In genomic region chr13:38880397-38880796, GRCh38 we compare ENCODE assay signal across 18 cellular contexts.
A peak's percentile ranks its signal among the peaks of the same experiment; 100 is the strongest.
DNase-seq lines count a peak whose midpoint lies in the region; ATAC-seq lines count a peak whose summit lies in the region.
"Had no signal": no experiment of that assay in that cellular context is flagged by ENCODE, and none has a peak within 500 bp of the region (broad histone marks: within the 10 kb centered on the region; RNA-seq: fewer than 3 reads in every experiment).

No MANE protein-coding gene starts in this region.

- no CpG with 5 or more reads among the region's 5 CpGs for WGBS in neuronal stem cell (ENCODE audit: extremely low coverage in 2 of 2, insufficient read length in 2 of 2, insufficient replicate concordance in 1 of 2), 2 donors

- H3K4me3 ChIP-seq in neuronal stem cell (ENCODE audit: low read length in 2 of 2): no peak overlapping the region
- H3K4me3 ChIP-seq: BLaER1, HAP-1 had no signal

- H2BK12ac ChIP-seq in neuronal stem cell (ENCODE audit: low read length): no peak overlapping the region

- H3K36me3 ChIP-seq in neuronal stem cell (replicated peaks in 1 of 2; ENCODE audit: control insufficient read depth in 2 of 2, insufficient read depth in 2 of 2, low read length in 2 of 2): peaks cover 0 to 5% of the 10 kb centered on the region in 2 donors
- H3K36me3 ChIP-seq: BLaER1, HAP-1 had no signal

- no peak overlapping the region for H2BK15ac ChIP-seq in neuronal stem cell (ENCODE audit: low read length)

- peak; percentile 1 for DNase-seq in NCI-H2171 treated with DMSO at 0.1 percent for 48 hours (lab: John Stamatoyannopoulos, UW)
- no peak for DNase-seq in NCI-H2171 (lab: John Stamatoyannopoulos, UW)
- DNase-seq in NCI-H82 treated with DMSO at 0.1 percent for 48 hours (lab: John Stamatoyannopoulos, UW; ENCODE audit: unreplicated experiment): peak; percentile 10
- no peak for DNase-seq in neuronal stem cell (ENCODE audit: low spot score)
- DNase-seq in activated effector memory CD4-positive, alpha-beta T cell treated with Interleukin-2 at 50 U/mL for 16 hours: no peak
- no peak for DNase-seq in dedifferentiated amniotic fluid mesenchymal stem cell (ENCODE audit: extremely low spot score)
- DNase-seq in T-helper 17 cell: no peak
- DNase-seq in activated CD8-positive, alpha-beta memory T cell treated with anti-CD3 and anti-CD28 coated beads, Interleukin-2, amount 50 U/mL, for 48 hours: no peak
- DNase-seq: AML-193; Caco-2; CD8-positive, alpha-beta memory T cell; DMS53; GF-D8; GOT3 had no signal

- H3K4me2 ChIP-seq in neuronal stem cell (ENCODE audit: insufficient read depth, low read length, poor library complexity, severe bottlenecking): no peak overlapping the region
- H3K4me2 ChIP-seq: BLaER1 had no signal

- no peak overlapping the region for H3K4ac ChIP-seq in neuronal stem cell (ENCODE audit: low read length)

- H3K27me3 Mint-ChIP-seq in T-helper 17 cell: peaks cover 21% of the 10 kb centered on the region

- no peak overlapping the region for H2BK120ac ChIP-seq in neuronal stem cell (ENCODE audit: low read depth, low read length)

- H3K9me3 ChIP-seq in neuronal stem cell (replicated peaks in 1 of 2; ENCODE audit: control insufficient read depth in 2 of 2, insufficient read depth in 1 of 2, low read depth in 1 of 2, low read length in 2 of 2) (peaks cover 0 to 2% of the 10 kb centered on the region in 2 donors), T-helper 17 cell (ENCODE audit: control insufficient read depth, low read length, poor library complexity, severe bottlenecking) (no peaks in the 10 kb centered on the region)
- H3K9me3 ChIP-seq: BLaER1, Caco-2, HAP-1 had no signal

- H3K9ac ChIP-seq in neuronal stem cell (ENCODE audit: low read depth, low read length, poor library complexity): no peak overlapping the region
- H3K9ac ChIP-seq: BLaER1 had no signal

- no peaks in the 10 kb centered on the region for H3K79me1 ChIP-seq in neuronal stem cell (ENCODE audit: low read depth, low read length)

- no peak overlapping the region for H2BK5ac ChIP-seq in neuronal stem cell (ENCODE audit: low read length)

- H3K4me3 Mint-ChIP-seq in T-helper 17 cell: no peak overlapping the region
- H3K4me3 Mint-ChIP-seq: CD8-positive, alpha-beta memory T cell had no signal

- H3K27ac ChIP-seq in neuronal stem cell (replicated peaks; ENCODE audit: low read length): no peak overlapping the region
- H3K27ac ChIP-seq: 22Rv1, BLaER1 had no signal

- no peak overlapping the region for H3K14ac ChIP-seq in neuronal stem cell (ENCODE audit: low read length)

- no peak overlapping the region for H4K8ac ChIP-seq in neuronal stem cell (ENCODE audit: low read depth, low read length)

- peak overlapping the region; percentile 3 for H3K18ac ChIP-seq in neuronal stem cell (ENCODE audit: low read length)

- no peaks in the 10 kb centered on the region for H3K4me1 Mint-ChIP-seq in T-helper 17 cell
- H3K4me1 Mint-ChIP-seq: CD8-positive, alpha-beta memory T cell had no signal

- no peak overlapping the region for H4K91ac ChIP-seq in neuronal stem cell (ENCODE audit: low read depth, low read length, poor library complexity)

- H3K27ac Mint-ChIP-seq in T-helper 17 cell: no peak overlapping the region
- H3K27ac Mint-ChIP-seq: CD8-positive, alpha-beta memory T cell had no signal

- H3K23ac ChIP-seq in neuronal stem cell (ENCODE audit: low read depth, low read length, poor library complexity): peak overlapping the region; percentile 69

- H3K27me3 ChIP-seq in neuronal stem cell (ENCODE audit: control insufficient read depth in 3 of 3, insufficient read depth in 3 of 3, low read depth in 1 of 3, low read length in 3 of 3): peaks cover 0 to 3% (median 0%) of the 10 kb centered on the region in 3 experiments
- H3K27me3 ChIP-seq: BLaER1 had no signal

- peak overlapping the region; percentile 32 for H2AK5ac ChIP-seq in neuronal stem cell (ENCODE audit: low read depth, low read length)

- H3K4me1 ChIP-seq in neuronal stem cell (ENCODE audit: control insufficient read depth in 2 of 2, insufficient read depth in 1 of 2, low read depth in 1 of 2, low read length in 2 of 2): peaks cover 0 to 9% of the 10 kb centered on the region in 2 donors

- no peak overlapping the region for H2AFZ ChIP-seq in neuronal stem cell (ENCODE audit: low read length)

- H3K36me3 Mint-ChIP-seq in T-helper 17 cell (ENCODE audit: low read depth): no peaks in the 10 kb centered on the region

- ATAC-seq in T-helper 17 cell: no peak
- ATAC-seq: HepG2 had no signal

Comparison
In these comparisons a context has a peak if more than half of its experiments do, and no peak if none do; other contexts are left out.
1. DNase-seq: peak in NCI-H2171 treated with DMSO at 0.1 percent for 48 hours (single experiment) and NCI-H82 treated with DMSO at 0.1 percent for 48 hours (single experiment); none in NCI-H2171 (single experiment), neuronal stem cell (single experiment), activated effector memory CD4-positive, alpha-beta T cell treated with Interleukin-2 at 50 U/mL for 16 hours (single experiment), dedifferentiated amniotic fluid mesenchymal stem cell (single experiment), T-helper 17 cell (0 of 3) and activated CD8-positive, alpha-beta memory T cell treated with anti-CD3 and anti-CD28 coated beads, Interleukin-2, amount 50 U/mL, for 48 hours (single experiment).